In genomic region chr11:47215366-47215925, GRCh38 we compare ENCODE assay signal across 8 cellular contexts. TPM values are rescaled to one million over a fixed set of nuclear protein-coding genes. Genes with fewer than 3 reads are reported as not detected.
DNase-seq lines count a peak whose midpoint lies in the region; ATAC-seq and TF ChIP-seq lines count a peak whose summit lies in the region.

No MANE protein-coding gene starts in this region.

- peaks cover 20% of the 10 kb centered on the region for H3K4me1 Mint-ChIP-seq in MCF 10A (ENCODE audit: insufficient read depth, unreplicated experiment)

- peak overlapping the region; percentile 91 for H3K27ac Mint-ChIP-seq in MCF 10A (ENCODE audit: low read depth, unreplicated experiment)

- H3K27ac ChIP-seq in mesendoderm (ENCODE audit: low read depth, low read length) = peak overlapping the region; percentile 92
- peak overlapping the region in 1 of 2 donors; percentile 87 for H3K27ac ChIP-seq in aorta (ENCODE audit: low read depth in 1 of 2, low read length in 2 of 2)

- H3F3A ChIP-seq in Loucy (ENCODE audit: low read depth) = no peaks in the 10 kb centered on the region

- H3K4me3 ChIP-seq in Loucy (ENCODE audit: low read length, poor library complexity, severe bottlenecking) (peak overlapping the region; percentile 81), mesendoderm (ENCODE audit: low read length) (peak overlapping the region; percentile 81), aorta (ENCODE audit: low read length in 2 of 2) (peak overlapping the region; percentile 82 to 91)

- no peaks in the 10 kb centered on the region for H3K9me2 ChIP-seq in Loucy (replicated peaks; ENCODE audit: low read depth, low read length)

- TF ChIP-seq CTCF in Loucy (conservative IDR thresholded peaks at IDR 0.05; ENCODE audit: low read length) = no peak
- no peak for TF ChIP-seq CTCF in MCF 10A (IDR thresholded peaks at IDR 0.05; ENCODE audit: unreplicated experiment)

- no peak overlapping the region for H2BK15ac ChIP-seq in mesendoderm (replicated peaks; ENCODE audit: low read depth)

- H3K27me3 ChIP-seq in Loucy (ENCODE audit: insufficient read depth, low read length, poor library complexity, severe bottlenecking) (no peaks in the 10 kb centered on the region), mesendoderm (ENCODE audit: insufficient read depth, low read length, poor library complexity) (no peaks in the 10 kb centered on the region), aorta (ENCODE audit: control insufficient read depth in 1 of 2, insufficient read depth in 2 of 2, low read length in 1 of 2) (no peaks in the 10 kb centered on the region)

- peak overlapping the region; percentile 86 for H3K18ac ChIP-seq in mesendoderm (ENCODE audit: low read length)

- H2BK120ac ChIP-seq in mesendoderm (ENCODE audit: low read depth, low read length) = peak overlapping the region; percentile 50

- DNase-seq in G401 (ENCODE audit: low spot score) (peak; percentile 59), MCF 10A (ENCODE audit: unreplicated experiment) (peak; percentile 73), mesendoderm (peak; percentile 90), aorta (no peak)

- H4K20me1 ChIP-seq in Loucy (ENCODE audit: insufficient read depth, low read length, poor library complexity, severe bottlenecking) = peaks cover 19% of the 10 kb centered on the region

- peaks cover 21% of the 10 kb centered on the region for H3K4me1 ChIP-seq in Loucy (ENCODE audit: insufficient read depth, low read length, poor library complexity, severe bottlenecking)
- H3K4me1 ChIP-seq in mesendoderm (ENCODE audit: control insufficient read depth, low read depth, low read length) = peaks cover 4% of the 10 kb centered on the region
- no peaks in the 10 kb centered on the region for H3K4me1 ChIP-seq in aorta (ENCODE audit: control insufficient read depth in 1 of 2, insufficient read depth in 2 of 2, low read length in 2 of 2)

- POLR2A ChIA-PET in MCF 10A (lab: Yijun Ruan, JAX) = interaction anchor here (0.7 to 7.9 kb wide), 18 partner anchors 9 to 390 kb away, joined by 3 to 199 read pairs (median 10); partner anchors contain the start of genes ACP2, ARFGAP2, CELF1 and NR1H3

- TSS peak; percentile 65 for BruUV-seq in MCF 10A (replicated peaks; lab: Mats Ljungman, UMichigan)

- no peaks in the 10 kb centered on the region for H3K27me3 Mint-ChIP-seq in MCF 10A (ENCODE audit: insufficient read depth, unreplicated experiment)

- H3K36me3 Mint-ChIP-seq in MCF 10A (ENCODE audit: insufficient read depth, unreplicated experiment) = peaks cover 45% of the 10 kb centered on the region

- peak overlapping the region; percentile 39 for H2AK5ac ChIP-seq in mesendoderm (ENCODE audit: low read length)

- peaks cover 6% of the 10 kb centered on the region for H3K79me1 ChIP-seq in mesendoderm (ENCODE audit: low read length)

- peak overlapping the region; percentile 96 for H3K4me2 ChIP-seq in Loucy (ENCODE audit: low read depth, low read length, poor library complexity, severe bottlenecking)
- H3K4me2 ChIP-seq in mesendoderm (ENCODE audit: low read length) = peak overlapping the region; percentile 98

- H3K9ac ChIP-seq in Loucy (ENCODE audit: low read depth, low read length, poor library complexity, severe bottlenecking) = peak overlapping the region; percentile 100
- peak overlapping the region; percentile 95 for H3K9ac ChIP-seq in mesendoderm (ENCODE audit: low read length)

- peak overlapping the region; percentile 95 for H3K4ac ChIP-seq in mesendoderm (ENCODE audit: low read depth, low read length)

- peak overlapping the region; percentile 98 for H4K5ac ChIP-seq in mesendoderm (ENCODE audit: low read length)

- peak overlapping the region; percentile 76 for H3K4me3 Mint-ChIP-seq in MCF 10A (ENCODE audit: unreplicated experiment)

- CTCF ChIA-PET in MCF 10A (lab: Yijun Ruan, JAX) = interaction anchor here (0.8 to 3.5 kb wide), 8 partner anchors 12 to 159 kb away, joined by 3 to 55 read pairs (median 6); partner anchors contain the start of genes ARFGAP2 and PACSIN3

- WGBS in mesendoderm (ENCODE audit: extremely low coverage, insufficient coverage, low lambda C conversion rate) = no CpG with 5 or more reads among the region's 15 CpGs
- WGBS in aorta, 2 donors = 3% methylated on average over 15 of the region's 15 CpGs

- no peak for ATAC-seq in aorta (ENCODE audit: low FRiP score)
- ATAC-seq in HG02852 (IDR thresholded peaks at IDR 0.05; ENCODE audit: unreplicated experiment) = no peak
- no peak for ATAC-seq in GM21515 (IDR thresholded peaks at IDR 0.05; ENCODE audit: unreplicated experiment)
- no peak for ATAC-seq in HG02642 (IDR thresholded peaks at IDR 0.05; ENCODE audit: poor library complexity, unreplicated experiment)

- H3K23ac ChIP-seq in mesendoderm (ENCODE audit: low read length) = peak overlapping the region; percentile 81

- peak overlapping the region; percentile 53; the same call in 1 of the 2 replicates for H2AFZ ChIP-seq in Loucy (ENCODE audit: low read length)

- H3K56ac ChIP-seq in mesendoderm (ENCODE audit: low read length) = peak overlapping the region; percentile 95

- H3K36me3 ChIP-seq in Loucy (ENCODE audit: insufficient read depth, low read length) (no peaks in the 10 kb centered on the region), mesendoderm (ENCODE audit: control insufficient read depth, insufficient read depth, low read length) (no peaks in the 10 kb centered on the region), aorta (ENCODE audit: control insufficient read depth in 1 of 2, insufficient read depth in 2 of 2, low read length in 1 of 2) (no peaks in the 10 kb centered on the region)

- H3K9me3 Mint-ChIP-seq in MCF 10A (ENCODE audit: unreplicated experiment) = no peaks in the 10 kb centered on the region

- peaks cover 48% of the 10 kb centered on the region for H3K79me2 ChIP-seq in Loucy (ENCODE audit: insufficient read depth, low read length)
- no peaks in the 10 kb centered on the region for H3K79me2 ChIP-seq in mesendoderm (ENCODE audit: control insufficient read depth, insufficient read depth, low read length)

- in situ Hi-C loops in G401 (cut with HindIII; ENCODE audit: low sequenced_read_pairs) = no loop called here

- H3K9me3 ChIP-seq in Loucy (ENCODE audit: insufficient read depth, low read depth, low read length) (no peaks in the 10 kb centered on the region), aorta (ENCODE audit: control insufficient read depth, low read length) (no peaks in the 10 kb centered on the region)

- no peak overlapping the region for H4K8ac ChIP-seq in mesendoderm (ENCODE audit: low read depth, low read length)

- intact Hi-C loops in MCF 10A (cut with micrococcal nuclease) = loop anchor here (2.0 to 5.0 kb wide), 2 partner anchors 31 to 52 kb away; no protein-coding TSS in a partner anchor
- intact Hi-C loops in aorta (cut with DNase I) = loop anchor here (2.0 to 5.0 kb wide), 4 partner anchors 29 to 39 kb away; partner anchors contain the start of genes ARFGAP2 (in 2 of the 2), ACP2 (in 1 of the 2) and PACSIN3 (in 1 of the 2)

- H2BK5ac ChIP-seq in mesendoderm (ENCODE audit: low read length) = peak overlapping the region; percentile 99

RNA-seq across cellular contexts. Expression of gene DDB2, which starts 0.7 kb away (rescaled TPM):
- total RNA-seq in G401 (2014; rRNA removed; shearing (Covaris generic)) = 53.2 and 53.4 TPM in 2 replicates
- total RNA-seq in MCF 10A (2022) (62.8 and 78.3 TPM in 2 replicates), aorta (10 to 100 TPM; 54.8 to 60.6 TPM)
- polyA plus RNA-seq in mesendoderm (2013, experiment 1 of 2) = 21.6 TPM
- 22.0 TPM for polyA plus RNA-seq in mesendoderm (2013, experiment 2 of 2)
- 100 to 1,000 TPM in 1 of 2 donors, 10 to 100 TPM in 1; 32.9 to 117 TPM for polyA plus RNA-seq in aorta

RNA-seq across cellular contexts. Expression of gene PACSIN3, which starts 29.2 kb away (rescaled TPM):
- total RNA-seq in G401 (2014; rRNA removed; shearing (Covaris generic)) = 83.4 and 88.1 TPM in 2 replicates
- total RNA-seq in MCF 10A (2022) = 58.7 and 67.0 TPM in 2 replicates
- polyA plus RNA-seq in mesendoderm (2013, experiment 1 of 2) = 18.0 TPM
- polyA plus RNA-seq in mesendoderm (2013, experiment 2 of 2) = 18.0 TPM
- total RNA-seq in aorta = 10 to 100 TPM; 24.6 to 36.2 TPM
- 10 to 100 TPM; 22.0 to 37.1 TPM for polyA plus RNA-seq in aorta

RNA-seq across cellular contexts. Expression of gene ACP2, which starts 33.2 kb away (rescaled TPM):
- total RNA-seq in G401 (2014; rRNA removed; shearing (Covaris generic)) = 27.8 and 41.4 TPM in 2 replicates
- total RNA-seq in MCF 10A (2022) (18.7 and 23.7 TPM in 2 replicates), aorta (10 to 100 TPM; 20.6 to 27.8 TPM)
- 16.4 TPM for polyA plus RNA-seq in mesendoderm (2013, experiment 1 of 2)
- 16.3 TPM for polyA plus RNA-seq in mesendoderm (2013, experiment 2 of 2)
- polyA plus RNA-seq in aorta = 10 to 100 TPM; 18.0 to 19.9 TPM

RNA-seq across cellular contexts. Expression of gene ARFGAP2, which starts 38.8 kb away (rescaled TPM):
- total RNA-seq in G401 (2014; rRNA removed; shearing (Covaris generic)) = 119 and 166 TPM in 2 replicates
- total RNA-seq in MCF 10A (2022) (78.0 and 81.4 TPM in 2 replicates), aorta (10 to 100 TPM; 65.8 to 68.2 TPM)
- polyA plus RNA-seq in mesendoderm (2013, experiment 1 of 2) = 52.7 TPM
- 51.0 TPM for polyA plus RNA-seq in mesendoderm (2013, experiment 2 of 2)
- polyA plus RNA-seq in aorta = 10 to 100 TPM; 38.4 to 94.1 TPM

RNA-seq across cellular contexts. Expression of gene NR1H3, which starts 42.4 kb away (rescaled TPM):
- 13.7 and 14.1 TPM in 2 replicates for total RNA-seq in G401 (2014; rRNA removed; shearing (Covaris generic))
- total RNA-seq in MCF 10A (2022) (17.8 and 20.0 TPM in 2 replicates), aorta (10 to 100 TPM; 14.9 to 46.2 TPM)
- 9.3 TPM for polyA plus RNA-seq in mesendoderm (2013, experiment 1 of 2)
- polyA plus RNA-seq in mesendoderm (2013, experiment 2 of 2) = 9.5 TPM
- 100 to 1,000 TPM in 1 of 2 donors, 10 to 100 TPM in 1; 51.8 to 123 TPM for polyA plus RNA-seq in aorta

Comparison
In these comparisons a context has a peak if more than half of its experiments do, and no peak if none do; other contexts are left out.
1. DNase-seq: peak in G401 (single experiment), MCF 10A (single experiment) and mesendoderm (single experiment); none in aorta (0 of 2).
2. Peak in every context shown above with its lines, with median percentiles within 50 percentile points of each other: H3K4me3 ChIP-seq.